17 cellular contexts compared by ENCODE assay signal in genomic region chr13:91181892-91182291, GRCh38.
A peak's percentile ranks its signal among the peaks of the same experiment; 100 is the strongest.
DNase-seq lines count a peak whose midpoint lies in the region; ATAC-seq, FAIRE-seq and TF ChIP-seq lines count a peak whose summit lies in the region.
"Had no signal": no experiment of that assay in that cellular context is flagged by ENCODE, and none has a peak within 500 bp of the region (broad histone marks: within the 10 kb centered on the region; RNA-seq: fewer than 3 reads in every experiment).

No MANE protein-coding gene starts in this region.

- BruUV-seq in HepG2 (replicated peaks; lab: Mats Ljungman, UMichigan) = no TSS peak

- no peaks in the 10 kb centered on the region for H4K20me1 ChIP-seq in HepG2 (ENCODE audit: insufficient read depth, low read length)
- H4K20me1 ChIP-seq: BLaER1 treated with 17β-estradiol and CSF1 and Interleukin-3, amounts not matched to agents 10 nM and 100 nM had no signal

- H3K27me3 ChIP-seq in HepG2 (ENCODE audit: control insufficient read depth in 1 of 2, insufficient read depth in 2 of 2, low read length in 2 of 2) (no peaks in the 10 kb centered on the region; a peak in 2 of 5 replicates), right lobe of liver (no peaks in the 10 kb centered on the region)
- H3K27me3 ChIP-seq: BLaER1 treated with 17β-estradiol and CSF1 and Interleukin-3, amounts not matched to agents 10 nM and 100 nM had no signal

- no peak for ATAC-seq in HepG2
- no peak for ATAC-seq in right lobe of liver
- no peak for ATAC-seq in HG02610 (IDR thresholded peaks at IDR 0.05; ENCODE audit: unreplicated experiment)
- ATAC-seq in GM21786 (IDR thresholded peaks at IDR 0.05; ENCODE audit: unreplicated experiment) = no peak
- ATAC-seq: CD8-positive, alpha-beta T cell had no signal

- no peak overlapping the region for H2AFZ ChIP-seq in HepG2 (ENCODE audit: low read length)

- intact Hi-C loops in HepG2 (cut with micrococcal nuclease; ENCODE audit: unreplicated experiment) (no loop called here), right lobe of liver (cut with DNase I) (no loop called here)

- no peak for TF ChIP-seq RAD21 in HepG2 (CRISPR knock-in tag; IDR thresholded peaks at IDR 0.05)

- POLR2A ChIA-PET in HepG2 (lab: Yijun Ruan, JAX) = no interaction called here

- H3K27ac ChIP-seq in HepG2 (ENCODE audit: extremely low read length, insufficient read depth, low read length) = no peak overlapping the region
- no peak overlapping the region for H3K27ac ChIP-seq in right lobe of liver
- H3K27ac ChIP-seq: BLaER1 treated with 17β-estradiol and CSF1 and Interleukin-3, amounts not matched to agents 10 nM and 100 nM had no signal

- no peaks in the 10 kb centered on the region for H3K79me2 ChIP-seq in HepG2 (ENCODE audit: insufficient read depth, low read length)

- no peaks in the 10 kb centered on the region for H3K27me3 Mint-ChIP-seq in nephron progenitor cell (ENCODE audit: low read depth, poor library complexity)
- no peaks in the 10 kb centered on the region for H3K27me3 Mint-ChIP-seq in type B pancreatic cell
- H3K27me3 Mint-ChIP-seq: B cell had no signal

- in situ Hi-C loops in HepG2 (cut with HindIII; ENCODE audit: extremely low pct_ligation_motif_present, low pct_unique_long_range_greater_than_20kb) = no loop called here

- H3K4me1 ChIP-seq in HepG2 (ENCODE audit: insufficient read depth, low read length) (no peaks in the 10 kb centered on the region), right lobe of liver (no peaks in the 10 kb centered on the region)
- H3K4me1 ChIP-seq: BLaER1 treated with 17β-estradiol and CSF1 and Interleukin-3, amounts not matched to agents 10 nM and 100 nM had no signal

- H3K4me1 Mint-ChIP-seq in nephron progenitor cell (peaks cover 54% of the 10 kb centered on the region), type B pancreatic cell (ENCODE audit: unreplicated experiment) (peaks cover 11% of the 10 kb centered on the region)
- H3K4me1 Mint-ChIP-seq: B cell, H9 had no signal

- H3K4me2 ChIP-seq in HepG2 (ENCODE audit: low read depth, low read length) = no peak overlapping the region
- H3K4me2 ChIP-seq: BLaER1 treated with 17β-estradiol and CSF1 and Interleukin-3, amounts not matched to agents 10 nM and 100 nM had no signal

- TF ChIP-seq EP300 in HepG2 (IDR thresholded peaks at IDR 0.05; ENCODE audit: low read depth in 2 of 2, low read length in 2 of 2) (no peak), HepG2 (CRISPR knock-in tag; IDR thresholded peaks at IDR 0.05; ENCODE audit: borderline replicate concordance) (no peak)

- DNase-seq in HepG2 (ENCODE audit: low spot score) (peak; percentile 3), right lobe of liver (no peak), cerebellar cortex (ENCODE audit: low spot score) (peak; percentile 46), nephron progenitor cell (no peak), type B pancreatic cell (ENCODE audit: extremely low spot score, unreplicated experiment) (no peak), T-helper 9 cell (no peak)
- DNase-seq: CD8-positive, alpha-beta T cell; DMS79; GF-D8; H9; IMR-90; KBM-7 had no signal

- peaks cover 15% of the 10 kb centered on the region for H3K36me3 Mint-ChIP-seq in nephron progenitor cell (ENCODE audit: low read depth)
- no peaks in the 10 kb centered on the region for H3K36me3 Mint-ChIP-seq in type B pancreatic cell
- H3K36me3 Mint-ChIP-seq: CD8-positive, alpha-beta T cell had no signal

- TF ChIP-seq POLR2A in HepG2 (IDR thresholded peaks at IDR 0.05; ENCODE audit: insufficient read depth in 1 of 2, low read depth in 2 of 2, low read length in 2 of 2) (no peak), right lobe of liver (IDR thresholded peaks at IDR 0.05) (no peak)

- no peaks in the 10 kb centered on the region for H3K36me3 ChIP-seq in HepG2 (replicated peaks in 1 of 2; ENCODE audit: control insufficient read depth in 1 of 2, insufficient read depth in 2 of 2, low read length in 2 of 2)
- no peaks in the 10 kb centered on the region for H3K36me3 ChIP-seq in right lobe of liver
- H3K36me3 ChIP-seq: BLaER1 treated with 17β-estradiol and CSF1 and Interleukin-3, amounts not matched to agents 10 nM and 100 nM had no signal

- TF ChIP-seq CTCF in HepG2 (CRISPR knock-in tag; IDR thresholded peaks at IDR 0.05) (no peak), right lobe of liver (IDR thresholded peaks at IDR 0.05) (no peak), nephron progenitor cell (IDR thresholded peaks at IDR 0.05) (no peak), type B pancreatic cell (conservative IDR thresholded peaks at IDR 0.05) (no peak)

- H3K4me3 ChIP-seq in HepG2 (replicated peaks in 1 of 3; ENCODE audit: insufficient read depth in 1 of 3, low read depth in 2 of 3, low read length in 3 of 3) (no peak overlapping the region), right lobe of liver (no peak overlapping the region)
- H3K4me3 ChIP-seq: BLaER1 treated with 17β-estradiol and CSF1 and Interleukin-3, amounts not matched to agents 10 nM and 100 nM had no signal

- H3K4me3 Mint-ChIP-seq in nephron progenitor cell (no peak overlapping the region), type B pancreatic cell (no peak overlapping the region)
- H3K4me3 Mint-ChIP-seq: B cell; CD8-positive, alpha-beta T cell; H9 had no signal

- 7% methylated on average over 3 of the region's 3 CpGs for WGBS in HepG2 (ENCODE audit: low lambda C conversion rate)
- WGBS in right lobe of liver (ENCODE audit: insufficient coverage, low coverage, low lambda C conversion rate, missing lambda C conversion rate) = 73% methylated on average over 3 of the region's 3 CpGs

- H3K9me3 ChIP-seq in HepG2 (ENCODE audit: low read length) = no peaks in the 10 kb centered on the region
- no peaks in the 10 kb centered on the region for H3K9me3 ChIP-seq in right lobe of liver
- H3K9me3 ChIP-seq: BLaER1 treated with 17β-estradiol and CSF1 and Interleukin-3, amounts not matched to agents 10 nM and 100 nM had no signal

- peak overlapping the region; percentile 69 for H3K27ac Mint-ChIP-seq in nephron progenitor cell
- peak overlapping the region; percentile 30 for H3K27ac Mint-ChIP-seq in type B pancreatic cell
- H3K27ac Mint-ChIP-seq: B cell; CD8-positive, alpha-beta T cell; H9 had no signal

- CTCF ChIA-PET in HepG2 (lab: Yijun Ruan, JAX; ENCODE audit: low intra/inter-chr PET ratio, low total read pairs) = no interaction called here

- peaks cover 10% of the 10 kb centered on the region for H3K9me3 Mint-ChIP-seq in nephron progenitor cell
- no peaks in the 10 kb centered on the region for H3K9me3 Mint-ChIP-seq in type B pancreatic cell
- H3K9me3 Mint-ChIP-seq: CD8-positive, alpha-beta T cell; H9 had no signal

- no peak overlapping the region for H3K9ac ChIP-seq in HepG2 (ENCODE audit: insufficient read depth, low read depth, low read length)
- H3K9ac ChIP-seq: BLaER1 treated with 17β-estradiol and CSF1 and Interleukin-3, amounts not matched to agents 10 nM and 100 nM had no signal

- no peak for FAIRE-seq in HepG2 (lab: Jason Lieb, UNC)
- FAIRE-seq: H1 had no signal

TF ChIP-seq in HepG2, 621 proteins besides CTCF, POLR2A, EP300 and RAD21:
- TF ChIP-seq JUNB (CRISPR knock-in tag; IDR thresholded peaks at IDR 0.05; ENCODE audit: borderline replicate concordance) (no peak), SRSF9 (IDR thresholded peaks at IDR 0.05; ENCODE audit: borderline replicate concordance, insufficient read depth, low read depth, low read length, poor library complexity, severe bottlenecking) (no peak), FOXK1 (CRISPR knock-in tag; IDR thresholded peaks at IDR 0.05; ENCODE audit: borderline replicate concordance, low read depth) (no peak), ZNF572 (CRISPR knock-in tag; IDR thresholded peaks at IDR 0.05) (no peak), NR3C1 (CRISPR knock-in tag; IDR thresholded peaks at IDR 0.05) (no peak), TCF7L2 (IDR thresholded peaks at IDR 0.05; ENCODE audit: low read depth, low read length) (no peak), PHF8 (CRISPR knock-in tag; IDR thresholded peaks at IDR 0.05) (no peak)
TF ChIP-seq in HepG2: peak in this region for 0.

Comparison
In these comparisons a context has a peak if more than half of its experiments do, and no peak if none do; other contexts are left out.
1. DNase-seq: peak in HepG2 (single experiment) and cerebellar cortex (single experiment); none in right lobe of liver (0 of 3), nephron progenitor cell (single experiment), type B pancreatic cell (single experiment) and T-helper 9 cell (single experiment).